ENCODE assay signal across 8 cellular contexts in the genomic region with DNA sequence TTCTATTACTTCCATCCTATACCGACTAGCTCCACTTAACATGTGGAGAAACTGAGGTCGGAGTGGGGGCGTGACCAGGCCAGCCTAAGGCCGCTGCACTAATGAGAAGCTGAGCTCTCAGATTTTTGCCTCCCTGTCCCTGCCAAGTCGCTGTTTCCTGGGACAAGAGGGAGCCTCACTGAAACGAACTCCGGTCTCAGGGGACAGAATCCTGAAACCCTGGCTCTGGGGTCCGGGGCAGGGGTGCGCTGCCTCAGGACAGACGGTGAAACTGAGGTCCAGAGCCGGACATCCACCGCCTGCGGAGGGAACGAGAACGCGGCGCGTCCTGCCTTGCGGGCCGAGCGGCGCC. TPM values are rescaled to one million over a fixed set of nuclear protein-coding genes. Genes with fewer than 3 reads are reported as not detected.
DNase-seq lines count a peak whose midpoint lies in the region; ATAC-seq and TF ChIP-seq lines count a peak whose summit lies in the region.

No MANE protein-coding gene starts in this region.

- H3K36me3 ChIP-seq in upper lobe of left lung, result peaks cover 0 to 5% (median 2%) of the 10 kb centered on the region in 4 donors

- no peak for DNase-seq in activated T-cell treated with anti-CD3 and anti-CD28 coated beads, Interleukin-2, amount 50 U/mL, for 24 hours
- DNase-seq in activated T-cell treated with anti-CD3 and anti-CD28 coated beads for 4 hours, result no peak
- DNase-seq in cerebellum (ENCODE audit: low spot score), result peak; percentile 7
- DNase-seq in memory B cell (ENCODE audit: low spot score in 2 of 2), result no peak
- no peak for DNase-seq in upper lobe of left lung
- DNase-seq in HK-2 (ENCODE audit: unreplicated experiment), result no peak
- no peak for DNase-seq in stimulated activated CD4-positive, alpha-beta T cell treated with anti-CD3 and anti-CD28 coated beads, Interleukin-4, amount 100 ng/mL, for 4 hours

- no peak for TF ChIP-seq EP300 in upper lobe of left lung (IDR thresholded peaks at IDR 0.05)

- peak overlapping the region; percentile 93 for H3K27ac Mint-ChIP-seq in activated T-cell treated with anti-CD3 and anti-CD28 coated beads, Interleukin-2, amount 50 U/mL, for 24 hours
- H3K27ac Mint-ChIP-seq in memory B cell, result peak overlapping the region; percentile 84

- H3K27ac ChIP-seq in upper lobe of left lung, result peak overlapping the region; percentile 34 to 88 (median 78)

- H3K4me1 Mint-ChIP-seq in activated T-cell treated with anti-CD3 and anti-CD28 coated beads, Interleukin-2, amount 50 U/mL, for 24 hours (ENCODE audit: low read depth), result peaks cover 46% of the 10 kb centered on the region
- H3K4me1 Mint-ChIP-seq in memory B cell, result peaks cover 44% of the 10 kb centered on the region

- peaks cover 17 to 31% (median 27%) of the 10 kb centered on the region in 4 donors for H3K4me1 ChIP-seq in upper lobe of left lung

- 13 to 26% methylated on average over 5 to 7 of the region's 22 CpGs for WGBS in upper lobe of left lung, 2 donors

- no peak for TF ChIP-seq POLR2A in upper lobe of left lung (IDR thresholded peaks at IDR 0.05)

- no peaks in the 10 kb centered on the region for H3K27me3 Mint-ChIP-seq in activated T-cell treated with anti-CD3 and anti-CD28 coated beads, Interleukin-2, amount 50 U/mL, for 24 hours
- H3K27me3 Mint-ChIP-seq in memory B cell, result no peaks in the 10 kb centered on the region

- peak overlapping the region; percentile 28 to 68 (median 62) for H3K4me3 ChIP-seq in upper lobe of left lung

- no peak for TF ChIP-seq CTCF in upper lobe of left lung (IDR thresholded peaks at IDR 0.05)

- no peaks in the 10 kb centered on the region for H3K27me3 ChIP-seq in upper lobe of left lung

- no peaks in the 10 kb centered on the region for H3K9me3 ChIP-seq in upper lobe of left lung

- ATAC-seq in memory B cell (ENCODE audit: low read depth), result peak; percentile 14
- peak in 1 of 2 donors; percentile 33 for ATAC-seq in upper lobe of left lung (ENCODE audit: low FRiP score in 2 of 2)
- ATAC-seq in HG03039 (IDR thresholded peaks at IDR 0.05; ENCODE audit: unreplicated experiment), result no peak

- peak overlapping the region; percentile 80 for H3K4me3 Mint-ChIP-seq in activated T-cell treated with anti-CD3 and anti-CD28 coated beads, Interleukin-2, amount 50 U/mL, for 24 hours
- peak overlapping the region; percentile 85 for H3K4me3 Mint-ChIP-seq in memory B cell

- peaks cover 40% of the 10 kb centered on the region for H3K36me3 Mint-ChIP-seq in activated T-cell treated with anti-CD3 and anti-CD28 coated beads, Interleukin-2, amount 50 U/mL, for 24 hours (ENCODE audit: low read depth)
- H3K36me3 Mint-ChIP-seq in memory B cell, result peaks cover 8% of the 10 kb centered on the region

- peaks cover 2% of the 10 kb centered on the region for H3K9me3 Mint-ChIP-seq in activated T-cell treated with anti-CD3 and anti-CD28 coated beads, Interleukin-2, amount 50 U/mL, for 24 hours
- H3K9me3 Mint-ChIP-seq in memory B cell, result no peaks in the 10 kb centered on the region

RNA-seq across cellular contexts. Expression of gene GPX7, which starts 0.2 kb away (rescaled TPM):
- total RNA-seq in cerebellum (29.5 TPM), upper lobe of left lung (10 to 100 TPM in 1 of 6 donors, 1 to 10 TPM in 5; 4.3 to 11.5 (median 9.2) TPM)

RNA-seq across cellular contexts. Expression of gene SHISAL2A, which starts 31.0 kb away (rescaled TPM):
- total RNA-seq in cerebellum (not detected), upper lobe of left lung (10 to 100 TPM in 1 of 6 donors, 1 to 10 TPM in 1, under 1 TPM in 1, not detected in 3; 0.24 to 10.5 (median 3.0) TPM)

RNA-seq across cellular contexts. Expression of gene TUT4, which starts 49.1 kb away (rescaled TPM):
- total RNA-seq in cerebellum (145 TPM), upper lobe of left lung (10 to 100 TPM; 31.0 to 85.7 (median 55.4) TPM)
